13 cellular contexts compared by ENCODE assay signal in genomic region chr15:65056868-65057548, GRCh38. TPM values are rescaled to one million over a fixed set of nuclear protein-coding genes. Genes with fewer than 3 reads are reported as not detected.
DNase-seq lines count a peak whose midpoint lies in the region; ATAC-seq and TF ChIP-seq lines count a peak whose summit lies in the region.
"Had no signal": no experiment of that assay in that cellular context is flagged by ENCODE, and none has a peak within 500 bp of the region (broad histone marks: within the 10 kb centered on the region; RNA-seq: fewer than 3 reads in every experiment).

No MANE protein-coding gene starts in this region.

- H3K4me3 Mint-ChIP-seq in CD14-positive monocyte, result no peak overlapping the region
- H3K4me3 Mint-ChIP-seq: activated CD8-positive, alpha-beta memory T cell treated with anti-CD3 and anti-CD28 coated beads, Interleukin-2, amount 10 ng/mL, durations not matched to agents 7 days and 5 days; activated naive CD8-positive, alpha-beta T cell treated with anti-CD3 and anti-CD28 coated beads, Interleukin-2, amount 10 ng/mL, durations not matched to agents 7 days and 5 days; mesothelial cell of epicardium had no signal

- intact Hi-C loops in cardiac septum (cut with DNase I) (no loop called here), heart right ventricle (cut with DNase I) (loop anchor here in 4 of 10 donors (5.0 to 10.0 kb wide), 4 partner anchors 40 to 228 kb away; partner anchors contain the start of gene PARP16 (in 1 of the 4)), aorta (cut with DNase I) (loop anchor here in 1 of 2 donors (5.0 kb wide), 1 partner anchor 35 kb away; no protein-coding TSS in a partner anchor), CD14-positive monocyte (cut with micrococcal nuclease) (loop anchor here in 1 of 2 donors (10.0 kb wide), 1 partner anchor 238 kb away; the partner anchor contains the start of gene RNU5A-1)

- no peaks in the 10 kb centered on the region for H3K9me3 ChIP-seq in heart right ventricle
- no peaks in the 10 kb centered on the region for H3K9me3 ChIP-seq in liver (ENCODE audit: control insufficient read depth in 4 of 4, low read length in 3 of 4)
- no peaks in the 10 kb centered on the region for H3K9me3 ChIP-seq in aorta (ENCODE audit: control insufficient read depth, low read length)
- H3K9me3 ChIP-seq: suprapubic skin had no signal

- peak; percentile 70 for DNase-seq in cardiac septum (ENCODE audit: low spot score)
- DNase-seq in heart right ventricle, result no peak
- peak; percentile 65 for DNase-seq in astrocyte of the hippocampus (ENCODE audit: low read depth, low spot score)
- no peak for DNase-seq in aorta
- no peak for DNase-seq in CD14-positive monocyte (ENCODE audit: low spot score)
- DNase-seq: activated CD8-positive, alpha-beta memory T cell treated with anti-CD3 and anti-CD28 coated beads, Interleukin-2, amount 10 ng/mL, durations not matched to agents 7 days and 5 days; activated naive CD8-positive, alpha-beta T cell treated with anti-CD3 and anti-CD28 coated beads, Interleukin-2, amount 10 ng/mL, durations not matched to agents 7 days and 5 days; DND-41 had no signal

- H3K9me3 Mint-ChIP-seq in CD14-positive monocyte, result no peaks in the 10 kb centered on the region
- H3K9me3 Mint-ChIP-seq: activated naive CD8-positive, alpha-beta T cell treated with anti-CD3 and anti-CD28 coated beads, Interleukin-2, amount 10 ng/mL, durations not matched to agents 7 days and 5 days; mesothelial cell of epicardium had no signal

- peak overlapping the region in 1 of 7 donors; percentile 63 for H3K27ac Mint-ChIP-seq in CD14-positive monocyte
- H3K27ac Mint-ChIP-seq: activated CD8-positive, alpha-beta memory T cell treated with anti-CD3 and anti-CD28 coated beads, Interleukin-2, amount 10 ng/mL, durations not matched to agents 7 days and 5 days; activated naive CD8-positive, alpha-beta T cell treated with anti-CD3 and anti-CD28 coated beads, Interleukin-2, amount 10 ng/mL, durations not matched to agents 7 days and 5 days; mesothelial cell of epicardium had no signal

- H3K27ac ChIP-seq in heart right ventricle, result no peak overlapping the region
- H3K27ac ChIP-seq in liver (ENCODE audit: low read depth in 1 of 2, low read length in 2 of 2), result no peak overlapping the region
- H3K27ac ChIP-seq in aorta (ENCODE audit: low read depth in 1 of 2, low read length in 2 of 2), result peak overlapping the region; percentile 28 to 45
- H3K27ac ChIP-seq: suprapubic skin had no signal

- H3K4me3 ChIP-seq in heart right ventricle (no peak overlapping the region), liver (ENCODE audit: low read depth in 1 of 3, low read length in 3 of 3) (no peak overlapping the region), aorta (ENCODE audit: low read length in 2 of 2) (no peak overlapping the region)
- H3K4me3 ChIP-seq: suprapubic skin had no signal

- 86 to 87% methylated on average over 8 of the region's 8 CpGs for WGBS in heart right ventricle, 2 donors
- WGBS in liver, result 79% methylated on average over 8 of the region's 8 CpGs
- 61 to 64% methylated on average over 8 of the region's 8 CpGs for WGBS in aorta, 2 donors

- H3K27me3 ChIP-seq in heart right ventricle (no peaks in the 10 kb centered on the region), liver (ENCODE audit: control insufficient read depth in 4 of 4, insufficient read depth in 4 of 4, low read length in 3 of 4) (no peaks in the 10 kb centered on the region), aorta (ENCODE audit: control insufficient read depth in 1 of 2, insufficient read depth in 2 of 2, low read length in 1 of 2) (no peaks in the 10 kb centered on the region)
- H3K27me3 ChIP-seq: suprapubic skin had no signal

- peaks cover 9 to 61% (median 32%) of the 10 kb centered on the region in 9 donors for H3K4me1 ChIP-seq in heart right ventricle
- H3K4me1 ChIP-seq in liver (ENCODE audit: control insufficient read depth in 4 of 4, insufficient read depth in 4 of 4, low read length in 3 of 4), result peaks cover 0 to 11% (median 10%) of the 10 kb centered on the region in 4 donors
- no peaks in the 10 kb centered on the region for H3K4me1 ChIP-seq in aorta (ENCODE audit: control insufficient read depth in 1 of 2, insufficient read depth in 2 of 2, low read length in 2 of 2)

- H3K36me3 ChIP-seq in heart right ventricle (peaks cover 0 to 47% (median 0%) of the 10 kb centered on the region in 9 donors), liver (ENCODE audit: control insufficient read depth in 4 of 4, insufficient read depth in 3 of 4, low read depth in 1 of 4, low read length in 3 of 4) (no peaks in the 10 kb centered on the region), aorta (ENCODE audit: control insufficient read depth in 1 of 2, insufficient read depth in 2 of 2, low read length in 1 of 2) (peaks cover 4 to 11% of the 10 kb centered on the region in 2 donors)

- no peak for TF ChIP-seq CTCF in heart right ventricle (IDR thresholded peaks at IDR 0.05)
- no peak for TF ChIP-seq CTCF in liver (IDR thresholded peaks at IDR 0.05; ENCODE audit: low read depth, low read length, missing input control)
- TF ChIP-seq CTCF in CD14-positive monocyte (IDR thresholded peaks at IDR 0.05), result no peak

- ATAC-seq in heart right ventricle (no peak), aorta (ENCODE audit: low FRiP score) (no peak), HG03045 (IDR thresholded peaks at IDR 0.05; ENCODE audit: unreplicated experiment) (no peak), GM19397 (IDR thresholded peaks at IDR 0.05; ENCODE audit: unreplicated experiment) (no peak)
- ATAC-seq: activated CD8-positive, alpha-beta memory T cell treated with anti-CD3 and anti-CD28 coated beads, Interleukin-2, amount 10 ng/mL, durations not matched to agents 7 days and 5 days had no signal

- H3K9ac ChIP-seq in liver (ENCODE audit: low read depth in 1 of 2, low read length in 2 of 2), result no peak overlapping the region

- peaks cover 5 to 11% (median 5%) of the 10 kb centered on the region in 3 donors for H3K27me3 Mint-ChIP-seq in CD14-positive monocyte (ENCODE audit: low read depth in 3 of 3)

- TF ChIP-seq RAD21 in liver (IDR thresholded peaks at IDR 0.05), result no peak

- no peaks in the 10 kb centered on the region for H3K36me3 Mint-ChIP-seq in CD14-positive monocyte
- H3K36me3 Mint-ChIP-seq: activated CD8-positive, alpha-beta memory T cell treated with anti-CD3 and anti-CD28 coated beads, Interleukin-2, amount 10 ng/mL, durations not matched to agents 7 days and 5 days; activated naive CD8-positive, alpha-beta T cell treated with anti-CD3 and anti-CD28 coated beads, Interleukin-2, amount 10 ng/mL, durations not matched to agents 7 days and 5 days had no signal

- H3K4me1 Mint-ChIP-seq in CD14-positive monocyte, result no peaks in the 10 kb centered on the region
- H3K4me1 Mint-ChIP-seq: mesothelial cell of epicardium had no signal

TF ChIP-seq in liver, 16 proteins besides CTCF, POLR2A, EP300 and RAD21 (continues in another document):
- TF ChIP-seq RXRA (IDR thresholded peaks at IDR 0.05), result peak; percentile 37 to 77

RNA-seq across cellular contexts. Expression of gene RASL12, which starts 10.8 kb away (rescaled TPM):
- total RNA-seq in cardiac septum (11.5 TPM), heart right ventricle (10 to 100 TPM in 7 of 10 donors, 1 to 10 TPM in 3; 4.4 to 20.1 (median 11.8) TPM), liver (under 1 TPM; 0.70 to 0.92 TPM), aorta (100 to 1,000 TPM in 1 of 2 donors, 10 to 100 TPM in 1; 86.9 to 171 TPM)
- polyA plus RNA-seq in heart right ventricle (10 to 100 TPM; 13.1 to 18.7 TPM), liver (under 1 TPM; 0.50 to 0.57 TPM), aorta (10 to 100 TPM; 51.3 to 82.1 TPM), CD14-positive monocyte (not detected)
- total RNA-seq: activated CD8-positive, alpha-beta memory T cell treated with anti-CD3 and anti-CD28 coated beads, Interleukin-2, amount 10 ng/mL, durations not matched to agents 7 days and 5 days; activated naive CD8-positive, alpha-beta T cell treated with anti-CD3 and anti-CD28 coated beads, Interleukin-2, amount 10 ng/mL, durations not matched to agents 7 days and 5 days had no signal

RNA-seq across cellular contexts. Expression of gene SLC51B, which starts 11.8 kb away (rescaled TPM):
- total RNA-seq in cardiac septum, result not detected
- not detected for total RNA-seq in heart right ventricle
- polyA plus RNA-seq in heart right ventricle, result under 1 TPM in 1 of 2 donors, not detected in 1; 0.43 TPM
- total RNA-seq in liver, result 1 to 10 TPM in 1 of 2 donors, under 1 TPM in 1; 0.25 to 2.1 TPM
- polyA plus RNA-seq in liver, result 1 to 10 TPM in 1 of 2 donors, under 1 TPM in 1; 0.33 to 1.9 TPM
- not detected for total RNA-seq in aorta
- 10 to 100 TPM in 1 of 2 donors, not detected in 1; 31.4 TPM for polyA plus RNA-seq in aorta
- polyA plus RNA-seq in CD14-positive monocyte, result not detected
- total RNA-seq: activated CD8-positive, alpha-beta memory T cell treated with anti-CD3 and anti-CD28 coated beads, Interleukin-2, amount 10 ng/mL, durations not matched to agents 7 days and 5 days; activated naive CD8-positive, alpha-beta T cell treated with anti-CD3 and anti-CD28 coated beads, Interleukin-2, amount 10 ng/mL, durations not matched to agents 7 days and 5 days; mesothelial cell of epicardium had no signal

RNA-seq across cellular contexts. Expression of gene KBTBD13, which starts 19.5 kb away (rescaled TPM):
- 3.3 TPM for total RNA-seq in cardiac septum
- total RNA-seq in heart right ventricle, result 10 to 100 TPM in 3 of 10 donors, 1 to 10 TPM in 7; 4.1 to 20.5 (median 4.6) TPM
- polyA plus RNA-seq in heart right ventricle, result 1 to 10 TPM in 1 of 2 donors, under 1 TPM in 1; 0.84 to 7.8 TPM
- not detected for total RNA-seq in liver
- polyA plus RNA-seq in liver, result not detected
- 1 to 10 TPM; 1.5 TPM for total RNA-seq in aorta
- under 1 TPM; 0.05 to 0.25 TPM for polyA plus RNA-seq in aorta
- polyA plus RNA-seq in CD14-positive monocyte, result not detected
- total RNA-seq: activated CD8-positive, alpha-beta memory T cell treated with anti-CD3 and anti-CD28 coated beads, Interleukin-2, amount 10 ng/mL, durations not matched to agents 7 days and 5 days; activated naive CD8-positive, alpha-beta T cell treated with anti-CD3 and anti-CD28 coated beads, Interleukin-2, amount 10 ng/mL, durations not matched to agents 7 days and 5 days; mesothelial cell of epicardium; suprapubic skin had no signal

RNA-seq across cellular contexts. Expression of gene MTFMT, which starts 27.6 kb away (rescaled TPM):
- 18.4 TPM for total RNA-seq in cardiac septum
- 10 to 100 TPM; 13.5 to 21.9 (median 18.6) TPM for total RNA-seq in heart right ventricle
- polyA plus RNA-seq in heart right ventricle, result 1 to 10 TPM; 5.5 to 8.0 TPM
- 10 to 100 TPM in 1 of 2 donors, 1 to 10 TPM in 1; 6.8 to 14.7 TPM for total RNA-seq in liver
- polyA plus RNA-seq in liver, result 1 to 10 TPM; 8.1 to 8.7 TPM
- total RNA-seq in aorta, result 10 to 100 TPM; 11.3 to 15.2 TPM
- 10 to 100 TPM in 1 of 2 donors, 1 to 10 TPM in 1; 6.1 to 11.0 TPM for polyA plus RNA-seq in aorta
- 10 to 100 TPM in 1 of 2 donors, 1 to 10 TPM in 1; 9.0 to 10.8 TPM for polyA plus RNA-seq in CD14-positive monocyte

RNA-seq across cellular contexts. Expression of gene UBAP1L, which starts 58.0 kb away (rescaled TPM):
- total RNA-seq in cardiac septum, result 2.4 TPM
- total RNA-seq in heart right ventricle, result 1 to 10 TPM in 9 of 10 donors, under 1 TPM in 1; 0.88 to 2.3 (median 1.6) TPM
- polyA plus RNA-seq in heart right ventricle, result 1 to 10 TPM in 1 of 2 donors, under 1 TPM in 1; 0.65 to 5.3 TPM
- 1 to 10 TPM in 1 of 2 donors, under 1 TPM in 1; 0.79 to 6.9 TPM for total RNA-seq in liver
- 1 to 10 TPM in 1 of 2 donors, under 1 TPM in 1; 0.57 to 1.0 TPM for polyA plus RNA-seq in liver
- total RNA-seq in aorta, result 10 to 100 TPM in 1 of 2 donors, 1 to 10 TPM in 1; 5.4 to 10.3 TPM
- polyA plus RNA-seq in aorta, result 1 to 10 TPM in 1 of 2 donors, under 1 TPM in 1; 0.88 to 8.6 TPM
- not detected for polyA plus RNA-seq in CD14-positive monocyte

Comparison
In these comparisons a context has a peak if more than half of its experiments do, and no peak if none do; other contexts are left out.
1. DNase-seq: peak in cardiac septum (single experiment) and astrocyte of the hippocampus (single experiment); none in heart right ventricle (0 of 2), aorta (0 of 2) and CD14-positive monocyte (single experiment).
2. H3K27ac ChIP-seq: peak in aorta (2 of 2); none in heart right ventricle (0 of 10) and liver (0 of 2).